In the genomic region with DNA sequence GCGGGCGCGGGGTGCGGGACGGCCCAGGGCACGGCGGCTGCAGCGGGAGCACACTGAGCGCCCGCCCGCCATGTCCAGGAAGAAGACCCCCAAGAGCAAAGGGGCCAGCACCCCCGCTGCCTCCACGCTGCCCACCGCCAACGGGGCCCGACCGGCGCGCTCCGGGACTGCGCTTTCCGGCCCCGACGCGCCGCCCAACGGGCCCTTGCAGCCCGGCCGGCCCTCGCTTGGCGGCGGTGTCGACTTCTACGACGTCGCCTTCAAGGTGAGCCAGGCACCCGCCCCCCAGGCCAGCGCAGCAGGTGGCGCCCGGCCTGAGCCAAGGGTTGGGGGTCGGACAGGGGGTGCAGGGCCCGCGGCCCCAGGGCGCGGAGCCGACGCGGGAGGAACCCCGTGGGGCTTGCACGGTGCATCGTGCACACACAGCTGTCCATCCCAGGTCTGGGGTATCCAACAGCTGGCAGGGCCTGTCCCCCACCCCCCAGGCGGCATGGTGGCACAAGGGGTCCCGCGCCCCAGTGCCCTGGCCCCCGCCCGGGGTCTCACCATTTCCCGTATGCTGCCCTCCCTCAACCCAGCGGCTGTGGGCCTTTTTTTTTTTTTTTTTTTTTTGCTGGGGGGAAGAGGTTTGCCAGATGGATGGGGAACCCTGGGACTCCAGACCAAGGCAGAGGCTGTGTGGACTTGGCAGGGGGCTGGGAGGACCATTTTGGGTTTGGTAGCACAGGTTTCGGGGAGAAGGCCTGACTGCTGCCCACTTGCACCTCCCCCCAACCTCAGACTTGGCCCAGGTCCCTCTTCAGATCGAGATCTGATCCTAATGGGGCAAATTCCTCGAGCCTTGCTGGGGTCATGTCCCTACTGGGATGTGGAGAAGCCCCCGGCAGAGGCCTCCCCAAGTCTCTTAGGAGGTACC, we compare ENCODE assay signal across 1 cellular context.
A peak's percentile ranks its signal among the peaks of the same experiment; 100 is the strongest.
TF ChIP-seq lines count a peak whose summit lies in the region.

No MANE protein-coding gene starts in this region.

TF ChIP-seq in K562, 482 proteins besides CTCF, POLR2A, EP300 and RAD21 (continued from another document and continues in another):
- TF ChIP-seq, protein P1, sequence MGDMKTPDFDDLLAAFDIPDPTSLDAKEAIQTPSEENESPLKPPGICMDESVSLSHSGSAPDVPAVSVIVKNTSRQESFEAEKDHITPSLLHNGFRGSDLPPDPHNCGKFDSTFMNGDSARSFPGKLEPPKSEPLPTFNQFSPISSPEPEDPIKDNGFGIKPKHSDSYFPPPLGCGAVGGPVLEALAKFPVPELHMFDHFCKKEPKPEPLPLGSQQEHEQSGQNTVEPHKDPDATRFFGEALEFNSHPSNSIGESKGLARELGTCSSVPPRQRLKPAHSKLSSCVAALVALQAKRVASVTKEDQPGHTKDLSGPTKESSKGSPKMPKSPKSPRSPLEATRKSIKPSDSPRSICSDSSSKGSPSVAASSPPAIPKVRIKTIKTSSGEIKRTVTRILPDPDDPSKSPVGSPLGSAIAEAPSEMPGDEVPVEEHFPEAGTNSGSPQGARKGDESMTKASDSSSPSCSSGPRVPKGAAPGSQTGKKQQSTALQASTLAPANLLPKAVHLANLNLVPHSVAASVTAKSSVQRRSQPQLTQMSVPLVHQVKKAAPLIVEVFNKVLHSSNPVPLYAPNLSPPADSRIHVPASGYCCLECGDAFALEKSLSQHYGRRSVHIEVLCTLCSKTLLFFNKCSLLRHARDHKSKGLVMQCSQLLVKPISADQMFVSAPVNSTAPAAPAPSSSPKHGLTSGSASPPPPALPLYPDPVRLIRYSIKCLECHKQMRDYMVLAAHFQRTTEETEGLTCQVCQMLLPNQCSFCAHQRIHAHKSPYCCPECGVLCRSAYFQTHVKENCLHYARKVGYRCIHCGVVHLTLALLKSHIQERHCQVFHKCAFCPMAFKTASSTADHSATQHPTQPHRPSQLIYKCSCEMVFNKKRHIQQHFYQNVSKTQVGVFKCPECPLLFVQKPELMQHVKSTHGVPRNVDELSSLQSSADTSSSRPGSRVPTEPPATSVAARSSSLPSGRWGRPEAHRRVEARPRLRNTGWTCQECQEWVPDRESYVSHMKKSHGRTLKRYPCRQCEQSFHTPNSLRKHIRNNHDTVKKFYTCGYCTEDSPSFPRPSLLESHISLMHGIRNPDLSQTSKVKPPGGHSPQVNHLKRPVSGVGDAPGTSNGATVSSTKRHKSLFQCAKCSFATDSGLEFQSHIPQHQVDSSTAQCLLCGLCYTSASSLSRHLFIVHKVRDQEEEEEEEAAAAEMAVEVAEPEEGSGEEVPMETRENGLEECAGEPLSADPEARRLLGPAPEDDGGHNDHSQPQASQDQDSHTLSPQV (IDR thresholded peaks at IDR 0.05): no peak
- no peak for TF ChIP-seq ZKSCAN8 (CRISPR knock-in tag; IDR thresholded peaks at IDR 0.05)
- no peak for TF ChIP-seq ZKSCAN1 (IDR thresholded peaks at IDR 0.05; ENCODE audit: low read depth, low read length)
- no peak for TF ChIP-seq PHF20 (IDR thresholded peaks at IDR 0.05; ENCODE audit: partially characterized antibody)
- no peak for TF ChIP-seq USF1 (CRISPR knock-in tag; IDR thresholded peaks at IDR 0.05)
- TF ChIP-seq, protein P2, sequence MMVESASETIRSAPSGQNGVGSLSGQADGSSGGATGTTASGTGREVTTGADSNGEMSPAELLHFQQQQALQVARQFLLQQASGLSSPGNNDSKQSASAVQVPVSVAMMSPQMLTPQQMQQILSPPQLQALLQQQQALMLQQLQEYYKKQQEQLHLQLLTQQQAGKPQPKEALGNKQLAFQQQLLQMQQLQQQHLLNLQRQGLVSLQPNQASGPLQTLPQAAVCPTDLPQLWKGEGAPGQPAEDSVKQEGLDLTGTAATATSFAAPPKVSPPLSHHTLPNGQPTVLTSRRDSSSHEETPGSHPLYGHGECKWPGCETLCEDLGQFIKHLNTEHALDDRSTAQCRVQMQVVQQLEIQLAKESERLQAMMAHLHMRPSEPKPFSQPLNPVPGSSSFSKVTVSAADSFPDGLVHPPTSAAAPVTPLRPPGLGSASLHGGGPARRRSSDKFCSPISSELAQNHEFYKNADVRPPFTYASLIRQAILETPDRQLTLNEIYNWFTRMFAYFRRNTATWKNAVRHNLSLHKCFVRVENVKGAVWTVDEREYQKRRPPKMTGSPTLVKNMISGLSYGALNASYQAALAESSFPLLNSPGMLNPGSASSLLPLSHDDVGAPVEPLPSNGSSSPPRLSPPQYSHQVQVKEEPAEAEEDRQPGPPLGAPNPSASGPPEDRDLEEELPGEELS (CRISPR knock-in tag; IDR thresholded peaks at IDR 0.05; ENCODE audit: borderline replicate concordance): 0 out of 2 replicates have a peak, but pooled peaks have one; percentile 46
- 0 out of 2 replicates have a peak, but pooled peaks have one; percentile 10 for TF ChIP-seq ZNF384 (IDR thresholded peaks at IDR 0.05; ENCODE audit: low read depth, low read length)
- TF ChIP-seq ZNF639 (CRISPR knock-in tag; conservative IDR thresholded peaks at IDR 0.05 in 1 of 2, IDR thresholded peaks at IDR 0.05 in 1 of 2): peak in 1 of 2 experiments; percentile 71; a peak in 2 of 4 replicates
- TF ChIP-seq ZNF655 (CRISPR knock-in tag; IDR thresholded peaks at IDR 0.05): no peak
- 0 out of 2 replicates have a peak, but pooled peaks have one; percentile 8 for TF ChIP-seq ZFPM2 (CRISPR knock-in tag; IDR thresholded peaks at IDR 0.05)
- peak; percentile 44; the same call in 1 of the 2 replicates for TF ChIP-seq ATF7 (IDR thresholded peaks at IDR 0.05)
- TF ChIP-seq PHF8 (IDR thresholded peaks at IDR 0.05; ENCODE audit: borderline replicate concordance, low read length): peak; percentile 59; the same call in 1 of the 2 replicates
- TF ChIP-seq RBFOX2 (IDR thresholded peaks at IDR 0.05; ENCODE audit: low read depth, low read length): peak; percentile 48
- TF ChIP-seq, protein P3, sequence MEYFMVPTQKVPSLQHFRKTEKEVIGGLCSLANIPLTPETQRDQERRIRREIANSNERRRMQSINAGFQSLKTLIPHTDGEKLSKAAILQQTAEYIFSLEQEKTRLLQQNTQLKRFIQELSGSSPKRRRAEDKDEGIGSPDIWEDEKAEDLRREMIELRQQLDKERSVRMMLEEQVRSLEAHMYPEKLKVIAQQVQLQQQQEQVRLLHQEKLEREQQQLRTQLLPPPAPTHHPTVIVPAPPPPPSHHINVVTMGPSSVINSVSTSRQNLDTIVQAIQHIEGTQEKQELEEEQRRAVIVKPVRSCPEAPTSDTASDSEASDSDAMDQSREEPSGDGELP (CRISPR knock-in tag; IDR thresholded peaks at IDR 0.05; ENCODE audit: borderline replicate concordance): peak; percentile 60; the same call in 1 of the 2 replicates
- TF ChIP-seq SOX6 (IDR thresholded peaks at IDR 0.05): no peak
- peak; percentile 70 for TF ChIP-seq FUS (optimal IDR thresholded peaks at IDR 0.05; ENCODE audit: low read depth, low read length)
- peak; percentile 62 for TF ChIP-seq CXXC5 (CRISPR knock-in tag; IDR thresholded peaks at IDR 0.05)
- no peak for TF ChIP-seq MAZ (CRISPR knock-in tag; conservative IDR thresholded peaks at IDR 0.05 in 1 of 2, IDR thresholded peaks at IDR 0.05 in 1 of 2)
- TF ChIP-seq KDM5B (IDR thresholded peaks at IDR 0.05; ENCODE audit: insufficient replicate concordance, low read depth, low read length): peak; percentile 2
- TF ChIP-seq CREB1 (IDR thresholded peaks at IDR 0.05): peak; percentile 47; the same call in 1 of the 2 replicates
- TF ChIP-seq CREB1 (CRISPR knock-in tag; IDR thresholded peaks at IDR 0.05): peak; percentile 41; the same call in 1 of the 2 replicates
- no peak for TF ChIP-seq PRDM10 (IDR thresholded peaks at IDR 0.05; ENCODE audit: partially characterized antibody)
- TF ChIP-seq GABPB1 (CRISPR knock-in tag; IDR thresholded peaks at IDR 0.05): peak; percentile 27; the same call in 1 of the 2 replicates
- TF ChIP-seq GATA2 (CRISPR knock-in tag; IDR thresholded peaks at IDR 0.05): no peak
- peak; percentile 90 for TF ChIP-seq CTBP1 (IDR thresholded peaks at IDR 0.05; ENCODE audit: borderline replicate concordance)
- TF ChIP-seq, protein P4, sequence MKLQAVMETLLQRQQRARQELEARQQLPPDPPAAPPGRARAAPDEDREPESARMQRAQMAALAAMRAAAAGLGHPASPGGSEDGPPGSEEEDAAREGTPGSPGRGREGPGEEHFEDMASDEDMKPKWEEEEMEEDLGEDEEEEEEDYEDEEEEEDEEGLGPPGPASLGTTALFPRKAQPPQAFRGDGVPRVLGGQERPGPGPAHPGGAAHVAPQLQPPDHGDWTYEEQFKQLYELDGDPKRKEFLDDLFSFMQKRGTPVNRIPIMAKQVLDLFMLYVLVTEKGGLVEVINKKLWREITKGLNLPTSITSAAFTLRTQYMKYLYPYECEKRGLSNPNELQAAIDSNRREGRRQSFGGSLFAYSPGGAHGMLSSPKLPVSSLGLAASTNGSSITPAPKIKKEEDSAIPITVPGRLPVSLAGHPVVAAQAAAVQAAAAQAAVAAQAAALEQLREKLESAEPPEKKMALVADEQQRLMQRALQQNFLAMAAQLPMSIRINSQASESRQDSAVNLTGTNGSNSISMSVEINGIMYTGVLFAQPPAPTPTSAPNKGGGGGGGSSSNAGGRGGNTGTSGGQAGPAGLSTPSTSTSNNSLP (IDR thresholded peaks at IDR 0.05; ENCODE audit: borderline replicate concordance, low read depth, low read length): no peak
- TF ChIP-seq, protein P5, sequence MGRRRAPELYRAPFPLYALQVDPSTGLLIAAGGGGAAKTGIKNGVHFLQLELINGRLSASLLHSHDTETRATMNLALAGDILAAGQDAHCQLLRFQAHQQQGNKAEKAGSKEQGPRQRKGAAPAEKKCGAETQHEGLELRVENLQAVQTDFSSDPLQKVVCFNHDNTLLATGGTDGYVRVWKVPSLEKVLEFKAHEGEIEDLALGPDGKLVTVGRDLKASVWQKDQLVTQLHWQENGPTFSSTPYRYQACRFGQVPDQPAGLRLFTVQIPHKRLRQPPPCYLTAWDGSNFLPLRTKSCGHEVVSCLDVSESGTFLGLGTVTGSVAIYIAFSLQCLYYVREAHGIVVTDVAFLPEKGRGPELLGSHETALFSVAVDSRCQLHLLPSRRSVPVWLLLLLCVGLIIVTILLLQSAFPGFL (CRISPR knock-in tag; IDR thresholded peaks at IDR 0.05): no peak
- TF ChIP-seq CBX3 (IDR thresholded peaks at IDR 0.05; ENCODE audit: borderline replicate concordance in 1 of 2, low read length in 2 of 2): no peak
- TF ChIP-seq U2AF1 (optimal IDR thresholded peaks at IDR 0.05; ENCODE audit: low read depth, low read length): no peak
- peak; percentile 77 for TF ChIP-seq L3MBTL2 (IDR thresholded peaks at IDR 0.05)
- TF ChIP-seq, protein P6, sequence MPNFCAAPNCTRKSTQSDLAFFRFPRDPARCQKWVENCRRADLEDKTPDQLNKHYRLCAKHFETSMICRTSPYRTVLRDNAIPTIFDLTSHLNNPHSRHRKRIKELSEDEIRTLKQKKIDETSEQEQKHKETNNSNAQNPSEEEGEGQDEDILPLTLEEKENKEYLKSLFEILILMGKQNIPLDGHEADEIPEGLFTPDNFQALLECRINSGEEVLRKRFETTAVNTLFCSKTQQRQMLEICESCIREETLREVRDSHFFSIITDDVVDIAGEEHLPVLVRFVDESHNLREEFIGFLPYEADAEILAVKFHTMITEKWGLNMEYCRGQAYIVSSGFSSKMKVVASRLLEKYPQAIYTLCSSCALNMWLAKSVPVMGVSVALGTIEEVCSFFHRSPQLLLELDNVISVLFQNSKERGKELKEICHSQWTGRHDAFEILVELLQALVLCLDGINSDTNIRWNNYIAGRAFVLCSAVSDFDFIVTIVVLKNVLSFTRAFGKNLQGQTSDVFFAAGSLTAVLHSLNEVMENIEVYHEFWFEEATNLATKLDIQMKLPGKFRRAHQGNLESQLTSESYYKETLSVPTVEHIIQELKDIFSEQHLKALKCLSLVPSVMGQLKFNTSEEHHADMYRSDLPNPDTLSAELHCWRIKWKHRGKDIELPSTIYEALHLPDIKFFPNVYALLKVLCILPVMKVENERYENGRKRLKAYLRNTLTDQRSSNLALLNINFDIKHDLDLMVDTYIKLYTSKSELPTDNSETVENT (CRISPR knock-in tag; IDR thresholded peaks at IDR 0.05): 0 out of 2 replicates have a peak, but pooled peaks have one; percentile 40
